Comparison of ENCODE assay signal across 19 cellular contexts in the genomic region with DNA sequence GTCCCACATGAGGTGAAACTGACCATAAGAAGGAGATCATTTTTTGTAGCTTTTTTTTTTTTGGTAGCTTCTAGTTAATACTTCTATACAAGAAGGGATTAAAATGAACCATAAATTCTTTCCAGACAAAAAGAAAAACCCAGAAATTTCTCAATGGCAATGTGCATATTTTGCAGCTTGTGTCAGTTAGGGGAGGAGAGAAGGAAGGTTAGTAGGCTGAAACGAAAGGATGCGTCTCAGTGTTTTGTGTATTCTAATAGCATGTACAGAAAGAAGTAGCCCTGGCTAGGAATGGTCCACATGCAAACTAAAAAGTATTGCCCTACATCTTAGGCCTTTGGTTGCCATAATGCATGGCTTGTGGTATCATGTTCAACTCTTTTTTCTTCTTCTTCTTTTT.
A peak's percentile ranks its signal among the peaks of the same experiment; 100 is the strongest.
DNase-seq lines count a peak whose midpoint lies in the region; ATAC-seq and TF ChIP-seq lines count a peak whose summit lies in the region.
"Had no signal": no experiment of that assay in that cellular context is flagged by ENCODE, and none has a peak within 500 bp of the region (broad histone marks: within the 10 kb centered on the region; RNA-seq: fewer than 3 reads in every experiment).

No MANE protein-coding gene starts in this region.

- no peaks in the 10 kb centered on the region for H3K27me3 ChIP-seq in SK-N-SH (ENCODE audit: insufficient read depth)

- H3K9me2 ChIP-seq in SK-N-SH, result no peaks in the 10 kb centered on the region

- H3F3A ChIP-seq in SK-N-SH (replicated peaks; ENCODE audit: insufficient read depth), result peaks cover 6% of the 10 kb centered on the region

- no peak overlapping the region for H3K27ac ChIP-seq in SK-N-SH (ENCODE audit: low read depth in 2 of 2, low read length in 1 of 2)
- H3K27ac ChIP-seq: 22Rv1, PC-9 had no signal

- no peak for DNase-seq in SK-N-SH
- peak; percentile 53 for DNase-seq in amniotic epithelial cell (ENCODE audit: low read depth)
- DNase-seq in fibroblast of peridontal ligament (ENCODE audit: extremely low read depth), result peak; percentile 72
- DNase-seq in UCSD-AML1 (lab: John Stamatoyannopoulos, UW; ENCODE audit: unreplicated experiment), result no peak
- no peak for DNase-seq in GOT3 (lab: John Stamatoyannopoulos, UW)
- no peak for DNase-seq in pons (ENCODE audit: low spot score)
- no peak for DNase-seq in COLO829 (ENCODE audit: low spot score)
- DNase-seq: CD8-positive, alpha-beta T cell; H9; Karpas-422; NCI-H1105 treated with DMSO at 0.1 percent for 48 hours; NCI-H187 treated with DMSO at 0.1 percent for 48 hours; NCI-H2171; NCI-H774; PC-9 had no signal

- no peak overlapping the region for H2AFZ ChIP-seq in SK-N-SH (ENCODE audit: low read depth)
- H2AFZ ChIP-seq: PC-9 had no signal

- no peak overlapping the region for H3K9ac ChIP-seq in SK-N-SH

- peaks cover 5 to 24% of the 10 kb centered on the region in 2 experiments; a peak in 3 of 4 replicates for H3K4me1 ChIP-seq in SK-N-SH (ENCODE audit: control insufficient read depth in 1 of 2, insufficient read depth in 2 of 2, low read depth in 1 of 2, low read length in 1 of 2)

- H4K20me1 ChIP-seq in SK-N-SH (ENCODE audit: insufficient read depth), result no peaks in the 10 kb centered on the region

- no peaks in the 10 kb centered on the region for H3K79me2 ChIP-seq in SK-N-SH (ENCODE audit: insufficient read depth)

- TF ChIP-seq CTCF in SK-N-SH (IDR thresholded peaks at IDR 0.05), result no peak

- H3K36me3 ChIP-seq in SK-N-SH (replicated peaks in 1 of 2; ENCODE audit: control insufficient read depth in 1 of 2, insufficient read depth in 2 of 2, low read length in 1 of 2), result no peaks in the 10 kb centered on the region

- H3K4me3 ChIP-seq in SK-N-SH (ENCODE audit: low read depth in 2 of 2, low read length in 1 of 2), result no peak overlapping the region
- H3K4me3 ChIP-seq: GM12878, PC-9 had no signal

- no peak for TF ChIP-seq EP300 in SK-N-SH (IDR thresholded peaks at IDR 0.05; ENCODE audit: borderline replicate concordance in 1 of 2, low read depth in 1 of 2, low read length in 1 of 2)

- H3K9me3 ChIP-seq in SK-N-SH, result no peaks in the 10 kb centered on the region

- H3K4me2 ChIP-seq in SK-N-SH, result no peak overlapping the region
- H3K4me2 ChIP-seq: PC-9 had no signal

- POLR2A ChIA-PET in SK-N-SH (lab: Yijun Ruan, JAX), result no interaction called here

- no peak for TF ChIP-seq RAD21 in SK-N-SH (IDR thresholded peaks at IDR 0.05; ENCODE audit: low read length)

- WGBS in SK-N-SH (ENCODE audit: low lambda C conversion rate), result 83% methylated on average over 2 of the region's 2 CpGs

- ATAC-seq in SK-N-SH treated with all-trans-retinoic acid at 6 μM for 48 hours, result peak; percentile 40; the same call in 2 of the 3 replicates
- ATAC-seq: CD8-positive, alpha-beta T cell; GM12878; HepG2 had no signal

- CTCF ChIA-PET in SK-N-SH (lab: Yijun Ruan, JAX), result interaction anchor here (0.7 kb wide), 1 partner anchor 381 kb away, joined by 3 read pairs; no protein-coding TSS in a partner anchor

TF ChIP-seq in SK-N-SH treated with all-trans-retinoic acid at 6 μM for 48 hours, 23 proteins besides CTCF, POLR2A, EP300 and RAD21:
- no peak for TF ChIP-seq SNAI2 (CRISPR knock-in tag; IDR thresholded peaks at IDR 0.05)
TF ChIP-seq in SK-N-SH treated with all-trans-retinoic acid at 6 μM for 48 hours: peak in this region for 0.

TF ChIP-seq in SK-N-SH, 30 proteins besides CTCF, POLR2A, EP300 and RAD21:
- TF ChIP-seq MEF2A (IDR thresholded peaks at IDR 0.05; ENCODE audit: borderline replicate concordance, low read depth) (no peak), FOSL2 (IDR thresholded peaks at IDR 0.05; ENCODE audit: borderline replicate concordance, low read depth) (no peak), TEAD4 (IDR thresholded peaks at IDR 0.05; ENCODE audit: borderline replicate concordance, insufficient read depth) (no peak), RXRA (IDR thresholded peaks at IDR 0.05; ENCODE audit: borderline replicate concordance, low read depth) (no peak), CHD2 (IDR thresholded peaks at IDR 0.05; ENCODE audit: low read length, partially characterized antibody) (no peak), GABPA (IDR thresholded peaks at IDR 0.05; ENCODE audit: low read depth) (no peak)
- TF ChIP-seq, protein P1, sequence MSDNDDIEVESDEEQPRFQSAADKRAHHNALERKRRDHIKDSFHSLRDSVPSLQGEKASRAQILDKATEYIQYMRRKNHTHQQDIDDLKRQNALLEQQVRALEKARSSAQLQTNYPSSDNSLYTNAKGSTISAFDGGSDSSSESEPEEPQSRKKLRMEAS (IDR thresholded peaks at IDR 0.05; ENCODE audit: low read depth), result no peak
- TF ChIP-seq, protein P2, sequence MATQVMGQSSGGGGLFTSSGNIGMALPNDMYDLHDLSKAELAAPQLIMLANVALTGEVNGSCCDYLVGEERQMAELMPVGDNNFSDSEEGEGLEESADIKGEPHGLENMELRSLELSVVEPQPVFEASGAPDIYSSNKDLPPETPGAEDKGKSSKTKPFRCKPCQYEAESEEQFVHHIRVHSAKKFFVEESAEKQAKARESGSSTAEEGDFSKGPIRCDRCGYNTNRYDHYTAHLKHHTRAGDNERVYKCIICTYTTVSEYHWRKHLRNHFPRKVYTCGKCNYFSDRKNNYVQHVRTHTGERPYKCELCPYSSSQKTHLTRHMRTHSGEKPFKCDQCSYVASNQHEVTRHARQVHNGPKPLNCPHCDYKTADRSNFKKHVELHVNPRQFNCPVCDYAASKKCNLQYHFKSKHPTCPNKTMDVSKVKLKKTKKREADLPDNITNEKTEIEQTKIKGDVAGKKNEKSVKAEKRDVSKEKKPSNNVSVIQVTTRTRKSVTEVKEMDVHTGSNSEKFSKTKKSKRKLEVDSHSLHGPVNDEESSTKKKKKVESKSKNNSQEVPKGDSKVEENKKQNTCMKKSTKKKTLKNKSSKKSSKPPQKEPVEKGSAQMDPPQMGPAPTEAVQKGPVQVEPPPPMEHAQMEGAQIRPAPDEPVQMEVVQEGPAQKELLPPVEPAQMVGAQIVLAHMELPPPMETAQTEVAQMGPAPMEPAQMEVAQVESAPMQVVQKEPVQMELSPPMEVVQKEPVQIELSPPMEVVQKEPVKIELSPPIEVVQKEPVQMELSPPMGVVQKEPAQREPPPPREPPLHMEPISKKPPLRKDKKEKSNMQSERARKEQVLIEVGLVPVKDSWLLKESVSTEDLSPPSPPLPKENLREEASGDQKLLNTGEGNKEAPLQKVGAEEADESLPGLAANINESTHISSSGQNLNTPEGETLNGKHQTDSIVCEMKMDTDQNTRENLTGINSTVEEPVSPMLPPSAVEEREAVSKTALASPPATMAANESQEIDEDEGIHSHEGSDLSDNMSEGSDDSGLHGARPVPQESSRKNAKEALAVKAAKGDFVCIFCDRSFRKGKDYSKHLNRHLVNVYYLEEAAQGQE (IDR thresholded peaks at IDR 0.05; ENCODE audit: low read depth, low read length), result no peak
- TF ChIP-seq, protein P3, sequence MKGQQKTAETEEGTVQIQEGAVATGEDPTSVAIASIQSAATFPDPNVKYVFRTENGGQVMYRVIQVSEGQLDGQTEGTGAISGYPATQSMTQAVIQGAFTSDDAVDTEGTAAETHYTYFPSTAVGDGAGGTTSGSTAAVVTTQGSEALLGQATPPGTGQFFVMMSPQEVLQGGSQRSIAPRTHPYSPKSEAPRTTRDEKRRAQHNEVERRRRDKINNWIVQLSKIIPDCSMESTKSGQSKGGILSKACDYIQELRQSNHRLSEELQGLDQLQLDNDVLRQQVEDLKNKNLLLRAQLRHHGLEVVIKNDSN (IDR thresholded peaks at IDR 0.05; ENCODE audit: borderline replicate concordance, low read depth), result no peak
TF ChIP-seq in SK-N-SH: peak in this region for 0.

Comparison
In these comparisons a context has a peak if more than half of its experiments do, and no peak if none do; other contexts are left out.
1. DNase-seq: peak in amniotic epithelial cell (single experiment) and fibroblast of peridontal ligament (single experiment); none in SK-N-SH (single experiment), UCSD-AML1 (single experiment), GOT3 (single experiment), pons (single experiment) and COLO829 (single experiment).